ENCODE assay signal across 1 cellular context in genomic region chr16:29862884-29863668, GRCh38.
TF ChIP-seq lines count a peak whose summit lies in the region.

CDIPT (minus strand) TSS chr16:29863226; CDS start chr16:29862857, 369 bp downstream.

TF ChIP-seq in H1, 55 proteins besides CTCF, POLR2A, EP300 and RAD21 (continued from another document):
- TF ChIP-seq SIX5 (IDR thresholded peaks at IDR 0.05; ENCODE audit: low read depth, low read length) (peak; percentile 57), HDAC2 (IDR thresholded peaks at IDR 0.05; ENCODE audit: borderline replicate concordance in 1 of 2, low read depth in 2 of 2, low read length in 2 of 2) (no peak), TAF7 (optimal IDR thresholded peaks at IDR 0.05; ENCODE audit: borderline replicate concordance, low read depth, low read length) (peak; percentile 73), E2F6 (IDR thresholded peaks at IDR 0.05) (no peak), ATF2 (IDR thresholded peaks at IDR 0.05; ENCODE audit: low read length) (peak; percentile 96), USF2 (IDR thresholded peaks at IDR 0.05; ENCODE audit: low read length) (0 out of 2 replicates have a peak, but pooled peaks have one; percentile 10), FOSL1 (IDR thresholded peaks at IDR 0.05; ENCODE audit: insufficient read depth, low read depth, low read length) (no peak), RNF2 (IDR thresholded peaks at IDR 0.05; ENCODE audit: borderline replicate concordance, low read depth, low read length, missing control alignments, poor library complexity, severe bottlenecking) (no peak), CBX8 (IDR thresholded peaks at IDR 0.05; ENCODE audit: borderline replicate concordance, low read depth, low read length) (no peak), GTF2F1 (IDR thresholded peaks at IDR 0.05; ENCODE audit: borderline replicate concordance, low read depth, low read length) (no peak), SP1 (IDR thresholded peaks at IDR 0.05; ENCODE audit: low read depth, low read length) (peak; percentile 86), SIRT6 (IDR thresholded peaks at IDR 0.05; ENCODE audit: low read length) (no peak), SUZ12 (IDR thresholded peaks at IDR 0.05; ENCODE audit: low read length) (no peak), POLR2AphosphoS5 (IDR thresholded peaks at IDR 0.05; ENCODE audit: low read depth, low read length) (no peak), CHD2 (IDR thresholded peaks at IDR 0.05; ENCODE audit: low read length) (0 out of 2 replicates have a peak, but pooled peaks have one; percentile 37), NANOG (IDR thresholded peaks at IDR 0.05; ENCODE audit: insufficient read depth, low read depth, low read length, poor library complexity, severe bottlenecking) (peak; percentile 62), CHD1 (IDR thresholded peaks at IDR 0.05; ENCODE audit: low read depth, low read length) (peak; percentile 100), CHD7 (IDR thresholded peaks at IDR 0.05; ENCODE audit: insufficient replicate concordance, low read length) (no peak), ZNF274 (IDR thresholded peaks at IDR 0.05; ENCODE audit: borderline replicate concordance, extremely low read depth, low read length) (no peak), BACH1 (IDR thresholded peaks at IDR 0.05; ENCODE audit: low read length) (no peak), SP4 (IDR thresholded peaks at IDR 0.05; ENCODE audit: low read length) (peak; percentile 56; the same call in 1 of the 2 replicates), JUN (IDR thresholded peaks at IDR 0.05; ENCODE audit: low read depth, low read length) (no peak), SP2 (IDR thresholded peaks at IDR 0.05; ENCODE audit: low read length) (peak; percentile 96), CREB1 (IDR thresholded peaks at IDR 0.05) (peak; percentile 90), RFX5 (IDR thresholded peaks at IDR 0.05; ENCODE audit: borderline replicate concordance, low read depth, low read length) (no peak), TCF12 (IDR thresholded peaks at IDR 0.05; ENCODE audit: low read depth, low read length) (peak; percentile 40; the same call in 1 of the 2 replicates), BRCA1 (IDR thresholded peaks at IDR 0.05; ENCODE audit: low read depth, low read length) (no peak), SRF (IDR thresholded peaks at IDR 0.05; ENCODE audit: low read depth, low read length) (no peak), JUND (IDR thresholded peaks at IDR 0.05; ENCODE audit: low read length) (peak; percentile 99), CEBPB (IDR thresholded peaks at IDR 0.05; ENCODE audit: low read depth, low read length) (0 out of 2 replicates have a peak, but pooled peaks have one; percentile 33), ASH2L (IDR thresholded peaks at IDR 0.05; ENCODE audit: low read length) (peak; percentile 86), EZH2 (IDR thresholded peaks at IDR 0.05; ENCODE audit: low read depth, low read length, severe bottlenecking) (no peak), KDM1A (IDR thresholded peaks at IDR 0.05; ENCODE audit: borderline replicate concordance, low read length) (no peak), RXRA (IDR thresholded peaks at IDR 0.05; ENCODE audit: insufficient read depth, low read depth, low read length) (no peak), POU5F1 (IDR thresholded peaks at IDR 0.05; ENCODE audit: low read depth, low read length) (no peak), PHF8 (conservative IDR thresholded peaks at IDR 0.05; ENCODE audit: low read depth, low read length) (no peak; the same call in 1 of the 2 replicates), MAX (IDR thresholded peaks at IDR 0.05) (peak; percentile 31; the same call in 1 of the 2 replicates), SIN3A (conservative IDR thresholded peaks at IDR 0.05 in 1 of 2, IDR thresholded peaks at IDR 0.05 in 1 of 2; ENCODE audit: low read depth in 1 of 2, low read length in 2 of 2) (peak; percentile 45 to 65; a peak in 1 of 4 replicates), CBX5 (IDR thresholded peaks at IDR 0.05; ENCODE audit: low read depth, low read length) (no peak), GABPA (IDR thresholded peaks at IDR 0.05; ENCODE audit: borderline replicate concordance, insufficient read depth, low read length) (no peak), TAF1 (IDR thresholded peaks at IDR 0.05; ENCODE audit: low read depth, low read length) (peak; percentile 86), SAP30 (IDR thresholded peaks at IDR 0.05; ENCODE audit: insufficient read depth, insufficient replicate concordance, low read length) (peak; percentile 31), MAFK (IDR thresholded peaks at IDR 0.05; ENCODE audit: low read depth, low read length) (no peak), YY1 (IDR thresholded peaks at IDR 0.05; ENCODE audit: low read depth, low read length) (0 out of 2 replicates have a peak, but pooled peaks have one; percentile 21), RBBP5 (IDR thresholded peaks at IDR 0.05; ENCODE audit: borderline replicate concordance, low read depth, low read length) (peak; percentile 83; the same call in 1 of the 2 replicates), TEAD4 (IDR thresholded peaks at IDR 0.05; ENCODE audit: low read depth, low read length) (0 out of 2 replicates have a peak, but pooled peaks have one; percentile 22), KDM4A (IDR thresholded peaks at IDR 0.05; ENCODE audit: low read depth, low read length, severe bottlenecking) (peak; percentile 46), BCL11A (IDR thresholded peaks at IDR 0.05; ENCODE audit: low read depth in 2 of 2, low read length in 2 of 2) (no peak), ATF3 (IDR thresholded peaks at IDR 0.05; ENCODE audit: insufficient read depth, low read depth, low read length) (0 out of 2 replicates have a peak, but pooled peaks have one; percentile 23)
